In genomic region chr1:27967106-27967883, GRCh38 we compare ENCODE assay signal across 14 cellular contexts. TPM values are rescaled to one million over a fixed set of nuclear protein-coding genes. Genes with fewer than 3 reads are reported as not detected.
A peak's percentile ranks its signal among the peaks of the same experiment; 100 is the strongest.
DNase-seq lines count a peak whose midpoint lies in the region; ATAC-seq and TF ChIP-seq lines count a peak whose summit lies in the region.
"Had no signal": no experiment of that assay in that cellular context is flagged by ENCODE, and none has a peak within 500 bp of the region (broad histone marks: within the 10 kb centered on the region; RNA-seq: fewer than 3 reads in every experiment).

No MANE protein-coding gene starts in this region.

- H3K9me3 Mint-ChIP-seq in activated naive CD4-positive, alpha-beta T cell treated with anti-CD3 and anti-CD28 coated beads, Interleukin-2, amount 10 ng/mL, durations not matched to agents 7 days and 5 days, result no peaks in the 10 kb centered on the region
- H3K9me3 Mint-ChIP-seq in activated naive CD4-positive, alpha-beta T cell treated with anti-CD3 and anti-CD28 coated beads, Interleukin-2, amount 50 U/mL, for 72 hours, result no peaks in the 10 kb centered on the region
- H3K9me3 Mint-ChIP-seq in type B pancreatic cell, result no peaks in the 10 kb centered on the region

- peaks cover 26% of the 10 kb centered on the region for H3K4me1 Mint-ChIP-seq in activated naive CD4-positive, alpha-beta T cell treated with anti-CD3 and anti-CD28 coated beads, Interleukin-2, amount 10 ng/mL, durations not matched to agents 7 days and 5 days
- peaks cover 13% of the 10 kb centered on the region for H3K4me1 Mint-ChIP-seq in type B pancreatic cell (ENCODE audit: unreplicated experiment)

- POLR2A ChIA-PET in RWPE1 (lab: Yijun Ruan, JAX; ENCODE audit: low non-redundant PET), result no interaction called here

- no peaks in the 10 kb centered on the region for H3K27me3 Mint-ChIP-seq in activated naive CD4-positive, alpha-beta T cell treated with anti-CD3 and anti-CD28 coated beads, Interleukin-2, amount 10 ng/mL, durations not matched to agents 7 days and 5 days
- no peaks in the 10 kb centered on the region for H3K27me3 Mint-ChIP-seq in type B pancreatic cell

- H3K36me3 Mint-ChIP-seq in activated naive CD4-positive, alpha-beta T cell treated with anti-CD3 and anti-CD28 coated beads, Interleukin-2, amount 10 ng/mL, durations not matched to agents 7 days and 5 days, result peaks cover 35% of the 10 kb centered on the region
- H3K36me3 Mint-ChIP-seq in activated naive CD4-positive, alpha-beta T cell treated with anti-CD3 and anti-CD28 coated beads, Interleukin-2, amount 50 U/mL, for 72 hours, result no peaks in the 10 kb centered on the region
- peaks cover 11% of the 10 kb centered on the region for H3K36me3 Mint-ChIP-seq in type B pancreatic cell

- no peak overlapping the region for H3K4me3 Mint-ChIP-seq in activated naive CD4-positive, alpha-beta T cell treated with anti-CD3 and anti-CD28 coated beads, Interleukin-2, amount 10 ng/mL, durations not matched to agents 7 days and 5 days
- no peak overlapping the region for H3K4me3 Mint-ChIP-seq in type B pancreatic cell

- no peak for TF ChIP-seq CTCF in type B pancreatic cell (conservative IDR thresholded peaks at IDR 0.05)
- TF ChIP-seq CTCF in RWPE1 (conservative IDR thresholded peaks at IDR 0.05; ENCODE audit: low read depth), result no peak

- no peak for ATAC-seq in activated naive CD4-positive, alpha-beta T cell treated with anti-CD3 and anti-CD28 coated beads, Interleukin-2, amount 50 U/mL, for 72 hours
- no peak for ATAC-seq in GM18867 (IDR thresholded peaks at IDR 0.05; ENCODE audit: unreplicated experiment)
- ATAC-seq: left cardiac atrium had no signal

- no peak for DNase-seq in activated naive CD4-positive, alpha-beta T cell treated with anti-CD3 and anti-CD28 coated beads, Interleukin-2, amount 10 ng/mL, durations not matched to agents 7 days and 5 days
- no peak for DNase-seq in activated naive CD4-positive, alpha-beta T cell treated with Interleukin-2 at 50 U/mL for 16 hours
- peak in 1 of 2 donors; percentile 51 for DNase-seq in activated naive CD4-positive, alpha-beta T cell treated with anti-CD3 and anti-CD28 coated beads, Interleukin-2, amount 50 U/mL, for 72 hours (ENCODE audit: low spot score in 2 of 2)
- DNase-seq in medulla oblongata (ENCODE audit: extremely low spot score) (peak; percentile 58), type B pancreatic cell (ENCODE audit: extremely low spot score, unreplicated experiment) (peak; percentile 42), NCI-H1105 treated with DMSO at 0.1 percent for 48 hours (lab: John Stamatoyannopoulos, UW) (no peak), RWPE1 (ENCODE audit: low spot score) (no peak)
- DNase-seq: activated effector memory CD4-positive, alpha-beta T cell treated with Interleukin-2 at 50 U/mL for 16 hours; left cardiac atrium; NCI-H69 had no signal

- H3K27ac Mint-ChIP-seq in activated naive CD4-positive, alpha-beta T cell treated with anti-CD3 and anti-CD28 coated beads, Interleukin-2, amount 10 ng/mL, durations not matched to agents 7 days and 5 days, result peak overlapping the region; percentile 37
- peak overlapping the region; percentile 72 to 81 for H3K27ac Mint-ChIP-seq in activated naive CD4-positive, alpha-beta T cell treated with anti-CD3 and anti-CD28 coated beads, Interleukin-2, amount 50 U/mL, for 72 hours
- peak overlapping the region; percentile 62 for H3K27ac Mint-ChIP-seq in type B pancreatic cell

- H3K27ac ChIP-seq in RWPE1, result no peak overlapping the region; the same call in 1 of the 2 replicates
- H3K27ac ChIP-seq: parathyroid adenoma had no signal

- CTCF ChIA-PET in activated naive CD4-positive, alpha-beta T cell treated with anti-CD3 and anti-CD28 coated beads, Interleukin-2, amount 10 ng/mL, durations not matched to agents 7 days and 5 days (lab: Charles Lee), result interaction anchor here (1.6 kb wide), 1 partner anchor 109 kb away, joined by 4 read pairs; no protein-coding TSS in a partner anchor
- CTCF ChIA-PET in RWPE1 (lab: Yijun Ruan, JAX), result interaction anchor here (0.6 kb wide), 4 partner anchors 47 to 242 kb away, joined by 3 to 4 read pairs (median 4); no protein-coding TSS in a partner anchor

RNA-seq across cellular contexts. Expression of gene XKR8, which starts 7.5 kb away (rescaled TPM):
- 1 to 10 TPM; 4.6 to 4.7 TPM for total RNA-seq in activated naive CD4-positive, alpha-beta T cell treated with anti-CD3 and anti-CD28 coated beads, Interleukin-2, amount 50 U/mL, for 72 hours
- 8.0 and 12.6 TPM in 2 replicates for total RNA-seq in type B pancreatic cell (ENCODE audit: low replicate concordance)
- total RNA-seq: SK-MEL-5 had no signal

RNA-seq across cellular contexts. Expression of gene SMPDL3B, which starts 32.5 kb away (rescaled TPM):
- 1 to 10 TPM in 1 of 2 donors, under 1 TPM in 1; 0.43 to 1.3 TPM for total RNA-seq in activated naive CD4-positive, alpha-beta T cell treated with anti-CD3 and anti-CD28 coated beads, Interleukin-2, amount 50 U/mL, for 72 hours
- 3.2 and 3.6 TPM in 2 replicates for total RNA-seq in type B pancreatic cell (ENCODE audit: low replicate concordance)
- total RNA-seq: skeletal muscle tissue had no signal

RNA-seq across cellular contexts. Expression of gene RPA2, which starts 52.9 kb away (rescaled TPM):
- total RNA-seq in activated naive CD4-positive, alpha-beta T cell treated with anti-CD3 and anti-CD28 coated beads, Interleukin-2, amount 50 U/mL, for 72 hours, result 10 to 100 TPM; 69.4 to 88.2 TPM
- total RNA-seq in type B pancreatic cell (ENCODE audit: low replicate concordance), result 28.0 and 44.6 TPM in 2 replicates

Comparison
In these comparisons a context has a peak if more than half of its experiments do, and no peak if none do; other contexts are left out.
1. DNase-seq: peak in medulla oblongata (single experiment) and type B pancreatic cell (single experiment); none in activated naive CD4-positive, alpha-beta T cell treated with anti-CD3 and anti-CD28 coated beads, Interleukin-2, amount 10 ng/mL, durations not matched to agents 7 days and 5 days (single experiment), activated naive CD4-positive, alpha-beta T cell treated with Interleukin-2 at 50 U/mL for 16 hours (single experiment), NCI-H1105 treated with DMSO at 0.1 percent for 48 hours (single experiment) and RWPE1 (single experiment).
2. Peak in every context shown above with its lines, with median percentiles within 50 percentile points of each other: H3K27ac Mint-ChIP-seq.